In genomic region chr3:66656608-66657007, GRCh38 we compare ENCODE assay signal across 12 cellular contexts.
A peak's percentile ranks its signal among the peaks of the same experiment; 100 is the strongest.
DNase-seq lines count a peak whose midpoint lies in the region; ATAC-seq and TF ChIP-seq lines count a peak whose summit lies in the region.
"Had no signal": no experiment of that assay in that cellular context is flagged by ENCODE, and none has a peak within 500 bp of the region (broad histone marks: within the 10 kb centered on the region; RNA-seq: fewer than 3 reads in every experiment).

No MANE protein-coding gene starts in this region.

- H3K9me3 ChIP-seq in mucosa of descending colon (no peaks in the 10 kb centered on the region), subcutaneous abdominal adipose tissue (ENCODE audit: control insufficient read depth in 5 of 5, low read length in 5 of 5) (no peaks in the 10 kb centered on the region)

- ATAC-seq in mucosa of descending colon (peak; percentile 42), GM19455 (IDR thresholded peaks at IDR 0.05; ENCODE audit: unreplicated experiment) (no peak)

- intact Hi-C loops in mucosa of descending colon (cut with DNase I, micrococcal nuclease), result no loop called here

- H3K36me3 ChIP-seq in mucosa of descending colon (ENCODE audit: low read depth) (no peaks in the 10 kb centered on the region), subcutaneous abdominal adipose tissue (ENCODE audit: control insufficient read depth in 5 of 5, insufficient read depth in 5 of 5, low read length in 5 of 5) (no peaks in the 10 kb centered on the region)

- no peaks in the 10 kb centered on the region for H3K27me3 ChIP-seq in subcutaneous abdominal adipose tissue (ENCODE audit: control insufficient read depth in 5 of 5, insufficient read depth in 4 of 5, low read length in 5 of 5)

- H3K9ac ChIP-seq in subcutaneous abdominal adipose tissue (ENCODE audit: low read length in 5 of 5), result no peak overlapping the region

- H3K4me3 ChIP-seq in mucosa of descending colon (no peak overlapping the region), subcutaneous abdominal adipose tissue (ENCODE audit: low read depth in 1 of 5, low read length in 5 of 5) (no peak overlapping the region)

- H3K4me1 ChIP-seq in mucosa of descending colon (ENCODE audit: low read depth), result no peaks in the 10 kb centered on the region
- peaks cover 4 to 19% (median 12%) of the 10 kb centered on the region in 5 donors for H3K4me1 ChIP-seq in subcutaneous abdominal adipose tissue (ENCODE audit: control insufficient read depth in 5 of 5, insufficient read depth in 5 of 5, low read length in 5 of 5)

- TF ChIP-seq CTCF in mucosa of descending colon (IDR thresholded peaks at IDR 0.05), result no peak

- peak; percentile 53 for DNase-seq in NCI-H748 (lab: John Stamatoyannopoulos, UW; ENCODE audit: unreplicated experiment)
- no peak for DNase-seq in NCI-H748 treated with DMSO at 0.1 percent for 48 hours (lab: John Stamatoyannopoulos, UW)
- DNase-seq in NCI-H69 (lab: John Stamatoyannopoulos, UW), result peak; percentile 67
- DNase-seq in mucosa of descending colon, result no peak
- DNase-seq in activated CD4-positive, alpha-beta T cell treated with anti-CD3 and anti-CD28 coated beads for 1 hour, result no peak
- DNase-seq: Calu3; CD4-positive, CD25-positive, alpha-beta regulatory T cell; KG1; NCI-H2107; NCI-H226 had no signal

- peak overlapping the region; percentile 71 for H3K27ac ChIP-seq in subcutaneous abdominal adipose tissue (ENCODE audit: low read depth, low read length)

Comparison
In these comparisons a context has a peak if more than half of its experiments do, and no peak if none do; other contexts are left out.
1. DNase-seq: peak in NCI-H748 (single experiment) and NCI-H69 (single experiment); none in NCI-H748 treated with DMSO at 0.1 percent for 48 hours (single experiment), mucosa of descending colon (0 of 3) and activated CD4-positive, alpha-beta T cell treated with anti-CD3 and anti-CD28 coated beads for 1 hour (single experiment).